Comparison of ENCODE assay signal across 8 cellular contexts in the genomic region with DNA sequence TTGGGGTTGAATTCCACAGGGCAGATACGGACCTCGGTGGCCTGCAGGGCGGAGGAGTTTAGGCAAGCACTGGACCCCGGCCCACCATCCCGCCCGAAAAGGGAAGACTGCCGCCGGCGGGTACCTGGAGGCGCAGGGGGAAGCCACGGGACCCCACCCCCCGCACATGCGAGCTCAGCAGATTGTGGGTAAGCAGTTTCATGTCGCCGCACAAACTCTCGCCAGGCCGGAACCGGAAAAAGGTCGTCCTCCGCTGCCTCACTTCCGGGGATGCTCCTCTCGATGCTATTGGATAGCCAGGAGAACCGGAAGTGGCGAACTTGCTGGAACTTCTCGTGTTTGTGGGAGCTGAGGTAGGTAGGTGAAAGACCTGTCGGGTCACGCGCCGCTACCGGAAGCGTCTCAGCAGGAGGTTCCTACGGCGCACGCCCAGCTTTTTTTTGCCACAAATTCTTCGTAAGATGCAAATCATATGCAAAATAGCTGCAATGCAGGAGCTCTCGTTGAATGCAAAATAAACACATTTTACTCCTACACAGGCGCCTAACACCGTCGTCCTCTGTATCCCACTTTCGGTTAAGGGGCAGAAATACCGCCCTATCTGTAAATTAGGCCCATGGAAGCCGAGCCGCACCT. TPM values are rescaled to one million over a fixed set of nuclear protein-coding genes. Genes with fewer than 3 reads are reported as not detected.
DNase-seq lines count a peak whose midpoint lies in the region; ATAC-seq and TF ChIP-seq lines count a peak whose summit lies in the region.

TSS of gene TRMT112 (minus strand) at position 235 of the 636 bp plus-strand sequence. CDS start at position 202, 33 bp downstream.

- DNase-seq in AG04449 (ENCODE audit: low read depth, low spot score) (peak; percentile 90), NCI-H345 (lab: John Stamatoyannopoulos, UW) (peak; percentile 99), activated B cell treated with CpG ODN at 0.5 μM for 24 hours (peak; percentile 74), caudate nucleus (lab: John Stamatoyannopoulos, UW) (peak in 60 of 61 donors; percentile 68 to 99 (median 95)), inferior parietal cortex (ENCODE audit: extremely low spot score) (peak; percentile 99)
- DNase-seq in stimulated activated CD4-positive, alpha-beta T cell treated with anti-CD3 and anti-CD28 coated beads, Interleukin-12 subunit alpha, Interleukin-12 subunit beta, amount 100 ng/mL, for 24 hours (ENCODE audit: low read depth in 2 of 2): peak; percentile 93 to 95

- intact Hi-C loops in activated B cell treated with CpG ODN at 0.5 μM for 24 hours (cut with micrococcal nuclease): loop anchor here (1.0 to 5.0 kb wide), 8 partner anchors 12 to 425 kb away; partner anchors contain the start of genes DNAJC4, ESRRA, GPR137 and NAA40

- POLR2A ChIA-PET in AG04449 (lab: Yijun Ruan, JAX) (interaction anchor here (0.6 to 1.6 kb wide), 19 partner anchors 9 to 1501 kb away, joined by 3 to 14 read pairs (median 4); partner anchors contain the start of genes ESRRA, GPR137, PPP1R14B and STIP1), activated B cell treated with CpG ODN at 0.5 μM for 24 hours (lab: Charles Lee) (interaction anchor here (0.5 to 4.9 kb wide), 42 partner anchors 8 to 1950 kb away, joined by 3 to 94 read pairs (median 5); partner anchors contain the start of genes C11orf98, CCDC88B, CSKMT and ESRRA)

- peak within 1 kb of the TSS; percentile 96 for H3K4me3 ChIP-seq in AG04449 (ENCODE audit: low read depth, low read length)

- H3K9me3 Mint-ChIP-seq in activated B cell treated with CpG ODN at 0.5 μM for 24 hours: no peaks in the 10 kb centered on the region

- ATAC-seq in GM18907 (IDR thresholded peaks at IDR 0.05; ENCODE audit: unreplicated experiment) (peak; percentile 67), HG03175 (IDR thresholded peaks at IDR 0.05; ENCODE audit: unreplicated experiment) (peak; percentile 70), activated B cell treated with CpG ODN at 0.5 μM for 24 hours (ENCODE audit: low read depth) (peak; percentile 63)

- no peaks in the 10 kb centered on the region for H3K27me3 Mint-ChIP-seq in activated B cell treated with CpG ODN at 0.5 μM for 24 hours

- peaks cover 29% of the 10 kb centered on the region for H3K4me1 Mint-ChIP-seq in activated B cell treated with CpG ODN at 0.5 μM for 24 hours

- H3K36me3 Mint-ChIP-seq in activated B cell treated with CpG ODN at 0.5 μM for 24 hours (ENCODE audit: low read depth): peaks cover 57% of the 10 kb centered on the region

- H3K4me3 Mint-ChIP-seq in activated B cell treated with CpG ODN at 0.5 μM for 24 hours: peak within 1 kb of the TSS; percentile 94

- CTCF ChIA-PET in AG04449 (lab: Yijun Ruan, JAX): interaction anchor here (0.6 to 10.4 kb wide), 16 partner anchors 8 to 317 kb away, joined by 3 to 111 read pairs (median 4); partner anchors contain the start of genes CATSPERZ, ESRRA and RPS6KA4
- CTCF ChIA-PET in activated B cell treated with CpG ODN at 0.5 μM for 24 hours (lab: Charles Lee): interaction anchor here (0.8 to 4.2 kb wide), 22 partner anchors 10 to 407 kb away, joined by 3 to 138 read pairs (median 7); partner anchors contain the start of genes BAD, CATSPERZ, CCDC88B and ESRRA

- H3K27ac Mint-ChIP-seq in activated B cell treated with CpG ODN at 0.5 μM for 24 hours: peak within 1 kb of the TSS; percentile 99

- H3K27ac ChIP-seq in caudate nucleus (ENCODE audit: low read depth, low read length): peak within 1 kb of the TSS; percentile 100

- no peak for TF ChIP-seq CTCF in AG04449 (IDR thresholded peaks at IDR 0.05; ENCODE audit: insufficient read depth, low read length, missing control alignments)
- TF ChIP-seq CTCF in activated B cell treated with CpG ODN at 0.5 μM for 24 hours (IDR thresholded peaks at IDR 0.05): no peak

RNA-seq across cellular contexts. Expression of gene TRMT112, which starts in this region (rescaled TPM):
- total RNA-seq in activated B cell treated with CpG ODN at 0.5 μM for 24 hours: 156 and 175 TPM in 2 replicates

Comparison
In these comparisons a context has a peak if more than half of its experiments do, and no peak if none do; other contexts are left out.
1. Peak in every context shown above with its lines: DNase-seq, ATAC-seq, H3K4me3 ChIP-seq and H3K27ac ChIP-seq.